19 cellular contexts compared by ENCODE assay signal in the genomic region with DNA sequence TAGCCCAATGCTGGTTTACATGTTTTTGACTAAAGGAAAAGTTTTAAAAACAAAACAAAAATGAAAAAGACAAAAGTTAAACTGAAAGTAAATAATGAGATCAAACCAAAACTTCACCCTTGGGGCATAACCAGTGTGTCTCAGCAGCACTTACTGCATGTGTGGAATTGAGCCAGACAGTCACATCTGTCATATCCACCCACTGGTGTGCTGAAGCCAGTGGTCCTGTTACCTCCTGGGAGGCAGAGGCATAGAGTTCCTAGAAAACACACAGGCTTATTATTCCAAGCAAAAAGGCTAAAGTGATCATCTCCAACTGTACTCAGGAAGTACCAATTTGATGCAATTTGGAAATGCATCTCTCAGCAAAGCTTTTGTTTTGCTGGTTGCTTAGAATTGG. TPM values are rescaled to one million over a fixed set of nuclear protein-coding genes. Genes with fewer than 3 reads are reported as not detected.
A peak's percentile ranks its signal among the peaks of the same experiment; 100 is the strongest.
DNase-seq lines count a peak whose midpoint lies in the region; ATAC-seq lines count a peak whose summit lies in the region.
"Had no signal": no experiment of that assay in that cellular context is flagged by ENCODE, and none has a peak within 500 bp of the region (broad histone marks: within the 10 kb centered on the region; RNA-seq: fewer than 3 reads in every experiment).

No MANE protein-coding gene starts in this region.

- H3K27me3 ChIP-seq in ACC112 (ENCODE audit: insufficient read depth, low read length) (no peaks in the 10 kb centered on the region), MG63 (peaks cover 17% of the 10 kb centered on the region; the same call in 1 of the 2 replicates)

- DNase-seq in NCI-H69 (lab: John Stamatoyannopoulos, UW) (peak; percentile 7), MG63 (no peak), NOMO-1 (lab: John Stamatoyannopoulos, UW; ENCODE audit: unreplicated experiment in 2 of 2) (no peak)
- DNase-seq: CD8-positive, alpha-beta T cell; IMR-90; NCI-H1048; NCI-H146; NCI-H2081 treated with DMSO at 0.1 percent for 48 hours; NCI-H2227 treated with DMSO at 0.1 percent for 48 hours; NCI-H526; SHP77 had no signal

- no peaks in the 10 kb centered on the region for H3K4me1 ChIP-seq in ACC112 (ENCODE audit: control insufficient read depth, insufficient read depth, low read length, unreplicated experiment)

- H3K36me3 ChIP-seq in ACC112 (ENCODE audit: insufficient read depth, low read length) = no peaks in the 10 kb centered on the region
- no peaks in the 10 kb centered on the region for H3K36me3 ChIP-seq in MG63

- H2AFZ ChIP-seq in ACC112 (ENCODE audit: low read length, unreplicated experiment) = peak overlapping the region; percentile 10

- H3K9me3 ChIP-seq in MG63 = no peaks in the 10 kb centered on the region

- H3K4me3 ChIP-seq in ACC112 (ENCODE audit: low read depth, low read length) = no peak overlapping the region
- no peak overlapping the region for H3K4me3 ChIP-seq in MG63

- H3K79me2 ChIP-seq in ACC112 (ENCODE audit: control insufficient read depth, insufficient read depth, low read length, unreplicated experiment) = no peaks in the 10 kb centered on the region

- ATAC-seq in GM18511 (IDR thresholded peaks at IDR 0.05; ENCODE audit: unreplicated experiment) (peak; percentile 61), GM21786 (IDR thresholded peaks at IDR 0.05; ENCODE audit: unreplicated experiment) (peak; percentile 55), GM18861 (IDR thresholded peaks at IDR 0.05; ENCODE audit: unreplicated experiment) (no peak), HG03095 (IDR thresholded peaks at IDR 0.05; ENCODE audit: unreplicated experiment) (no peak)
- ATAC-seq: CD8-positive, alpha-beta T cell; HCT116; Panc1; SK-N-SH treated with all-trans-retinoic acid at 6 μM for 48 hours had no signal

- H3K27ac ChIP-seq in ACC112 (ENCODE audit: low read depth, low read length) = no peak overlapping the region

RNA-seq across cellular contexts. Expression of gene ASAH2, which starts 40.4 kb away (rescaled TPM):
- 0.22 and 0.76 TPM in 2 replicates for total RNA-seq in MG63 (2014; rRNA removed; shearing (Covaris generic); ENCODE audit: low replicate concordance)

Comparison
In these comparisons a context has a peak if more than half of its experiments do, and no peak if none do; other contexts are left out.
1. ATAC-seq: peak in GM18511 (single experiment) and GM21786 (single experiment); none in GM18861 (single experiment) and HG03095 (single experiment).